In the genomic region with DNA sequence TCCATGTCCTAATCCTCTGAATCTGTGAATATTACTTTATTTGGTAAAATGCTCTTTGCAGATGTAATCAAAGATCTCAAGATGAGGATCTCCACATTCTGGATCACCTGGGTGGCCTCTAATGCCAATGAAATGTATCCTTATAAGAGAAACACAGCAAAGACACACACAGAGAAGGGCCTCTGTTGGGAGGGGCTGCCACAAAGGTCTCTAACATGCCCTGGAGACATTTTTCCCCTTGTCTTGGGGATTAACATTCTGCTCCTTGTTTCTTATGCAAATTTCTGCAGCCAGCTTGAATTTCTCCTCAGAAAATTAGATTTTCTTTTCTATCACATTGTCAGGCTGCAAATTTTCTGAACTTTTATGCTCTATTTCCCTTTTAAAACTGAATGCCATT, we compare ENCODE assay signal across 9 cellular contexts. TPM values are rescaled to one million over a fixed set of nuclear protein-coding genes. Genes with fewer than 3 reads are reported as not detected.
"Had no signal": no experiment of that assay in that cellular context is flagged by ENCODE, and none has a peak within 500 bp of the region (broad histone marks: within the 10 kb centered on the region; RNA-seq: fewer than 3 reads in every experiment).

No MANE protein-coding gene starts in this region.

RNA-seq across cellular contexts. Expression of a gene that starts 17.3 kb away (rescaled TPM):
- total RNA-seq: OCI-LY7, PC-3, PC-9, Peyer's patch, SJCRH30, SJSA1, SK-MEL-5, T-cell had no signal
- polyA plus RNA-seq: SK-N-SH had no signal
